25 cellular contexts compared by ENCODE assay signal in the genomic region with DNA sequence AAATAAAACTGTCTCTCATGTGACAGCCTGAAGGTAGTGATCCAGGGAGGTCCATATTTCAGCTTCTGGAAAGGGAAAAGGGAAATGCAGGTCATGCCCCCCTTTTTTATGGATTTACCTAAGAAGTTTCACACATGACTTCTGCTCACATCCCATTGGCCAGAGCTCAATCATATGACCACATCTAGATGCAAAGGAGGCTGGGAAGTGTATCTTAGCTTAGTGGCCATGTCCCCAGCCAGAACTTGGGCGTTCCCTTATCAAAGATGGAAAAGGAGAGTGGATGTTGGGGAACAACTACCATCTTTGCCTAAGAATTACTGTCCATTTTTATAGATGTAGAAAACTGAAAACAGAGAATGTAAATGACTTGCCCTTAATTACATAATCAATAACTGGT.
"Had no signal": no experiment of that assay in that cellular context is flagged by ENCODE, and none has a peak within 500 bp of the region (broad histone marks: within the 10 kb centered on the region; RNA-seq: fewer than 3 reads in every experiment).

No MANE protein-coding gene starts in this region.

- H3K4me3 ChIP-seq: neural progenitor cell, ovary, psoas muscle, right lobe of liver, sigmoid colon, stomach, thoracic aorta, thyroid gland, tibial nerve, upper lobe of left lung, uterus had no signal

- H3K27ac ChIP-seq: neural progenitor cell, ovary, parathyroid adenoma, psoas muscle, right lobe of liver, sigmoid colon, stomach, thoracic aorta, thyroid gland, tibial nerve, upper lobe of left lung, uterus had no signal

- H2AFZ ChIP-seq: neural progenitor cell, parathyroid adenoma had no signal

- H3K9me3 ChIP-seq: ovary, psoas muscle, right lobe of liver, sigmoid colon, stomach, thoracic aorta, thyroid gland, tibial nerve, upper lobe of left lung, uterus had no signal

- H3K36me3 ChIP-seq: neural progenitor cell, ovary, right lobe of liver, sigmoid colon, stomach, thoracic aorta, thyroid gland, tibial nerve, upper lobe of left lung, uterus had no signal

- H3K79me2 ChIP-seq: parathyroid adenoma had no signal

- H3K4me1 ChIP-seq: neural progenitor cell, psoas muscle, right lobe of liver, sigmoid colon, stomach, thyroid gland, tibial nerve, upper lobe of left lung, uterus had no signal

- H3K27me3 ChIP-seq: neural progenitor cell, ovary, right lobe of liver, sigmoid colon, stomach, thyroid gland, tibial nerve, upper lobe of left lung, uterus had no signal

- DNase-seq: natural killer cell; occipital lobe; ovary; posterior cingulate gyrus; psoas muscle; right cardiac atrium; right lobe of liver; sigmoid colon; small intestine; stimulated activated CD4-positive, alpha-beta T cell treated with anti-CD3 and anti-CD28 coated beads, Interleukin-15, amount 100 ng/mL, for 24 hours; stimulated activated CD4-positive, alpha-beta T cell treated with anti-CD3 and anti-CD28 coated beads, Interleukin-2, amount 100 ng/mL, for 24 hours; stimulated activated CD4-positive, alpha-beta T cell treated with anti-CD3 and anti-CD28 coated beads, Interleukin-2, amount 100 ng/mL, for 48 hours; stimulated activated CD4-positive, alpha-beta T cell treated with anti-CD3 and anti-CD28 coated beads, Interleukin-4, amount 100 ng/mL, for 24 hours; stimulated activated naive B cell treated with anti-CD40 and anti-IgM and Interleukin-4, amounts not matched to agents 10 μg/mL and 1 μg/mL and 100 μg/mL, for 72 hours; stimulated activated naive CD4-positive, alpha-beta T cell treated with Interleukin-2 at 50 U/mL for 16 hours; stomach; thyroid gland; trophoblast cell; upper lobe of left lung; uterus had no signal

- H3K4me2 ChIP-seq: neural progenitor cell had no signal

- ATAC-seq: natural killer cell; psoas muscle; right cardiac atrium; right lobe of liver; stimulated activated effector memory CD8-positive, alpha-beta T cell treated with anti-CD3 and anti-CD28 coated beads, Interleukin-12 subunit alpha, Interleukin-12 subunit beta, amount 100 ng/mL, for 72 hours; stimulated activated naive B cell treated with anti-CD40 and anti-IgM and Interleukin-4, amounts not matched to agents 10 μg/mL and 1 μg/mL and 100 μg/mL, for 72 hours had no signal

- H3K9ac ChIP-seq: neural progenitor cell, parathyroid adenoma had no signal
